In genomic region chr20:290081-290831, GRCh38 we compare ENCODE assay signal across 8 cellular contexts. TPM values are rescaled to one million over a fixed set of nuclear protein-coding genes. Genes with fewer than 3 reads are reported as not detected.
DNase-seq lines count a peak whose midpoint lies in the region; ATAC-seq, FAIRE-seq and TF ChIP-seq lines count a peak whose summit lies in the region.

TSS of gene C20orf96 (minus strand) at chr20:290750. CDS start at chr20:290610, 140 bp downstream.

- H3K9ac ChIP-seq in NT2/D1 (ENCODE audit: insufficient read length, low read depth) = peak within 1 kb of the TSS; percentile 85

- H3K4me3 Mint-ChIP-seq in Caco-2 (ENCODE audit: unreplicated experiment) (no peak within 1 kb of the TSS), endothelial cell (ENCODE audit: unreplicated experiment) (no peak within 1 kb of the TSS)

- intact Hi-C loops in Caco-2 (cut with micrococcal nuclease; ENCODE audit: unreplicated experiment) = no loop called here

- H3K36me3 ChIP-seq in Caco-2 (ENCODE audit: control insufficient read depth, insufficient read depth, low read length) (no peaks in the 10 kb centered on the region), NT2/D1 (ENCODE audit: insufficient read depth, insufficient read length, low read length) (no peaks in the 10 kb centered on the region)

- H3K27me3 Mint-ChIP-seq in Caco-2 (ENCODE audit: insufficient read depth, unreplicated experiment) = no peaks in the 10 kb centered on the region
- H3K27me3 Mint-ChIP-seq in endothelial cell (ENCODE audit: unreplicated experiment) = peaks cover 3% of the 10 kb centered on the region

- no TSS peak for BruUV-seq in Caco-2 (replicated peaks; lab: Mats Ljungman, UMichigan)

- FAIRE-seq in HTR-8/SVneo (lab: Jason Lieb, UNC) = peak; percentile 79

- H3K4me1 ChIP-seq in Caco-2 = peaks cover 20% of the 10 kb centered on the region
- H3K4me1 ChIP-seq in NT2/D1 (ENCODE audit: insufficient read depth, insufficient read length) = peaks cover 3% of the 10 kb centered on the region

- TF ChIP-seq CTCF in Caco-2 (IDR thresholded peaks at IDR 0.05; ENCODE audit: insufficient read depth in 1 of 2, low read depth in 1 of 2, low read length in 1 of 2, severe bottlenecking in 1 of 2, unreplicated experiment in 1 of 2) (peak; percentile 62 to 76), endothelial cell (IDR thresholded peaks at IDR 0.05; ENCODE audit: unreplicated experiment) (peak; percentile 15)

- H3K9me3 ChIP-seq in Caco-2 (no peaks in the 10 kb centered on the region), NT2/D1 (ENCODE audit: insufficient read depth, low read length) (no peaks in the 10 kb centered on the region)

- CTCF ChIA-PET in Caco-2 (lab: Charles Lee) = no interaction called here

- H3K9me3 Mint-ChIP-seq in Caco-2 (ENCODE audit: unreplicated experiment) (no peaks in the 10 kb centered on the region), endothelial cell (ENCODE audit: unreplicated experiment) (no peaks in the 10 kb centered on the region)

- DNase-seq in Caco-2 = peak; percentile 93
- DNase-seq in HTR-8/SVneo (ENCODE audit: insufficient read length, low spot score) = peak; percentile 92
- DNase-seq in NT2/D1 (ENCODE audit: low read depth, low spot score) = peak; percentile 91
- DNase-seq in activated CD8-positive, alpha-beta memory T cell treated with anti-CD3 and anti-CD28 coated beads, Interleukin-2, amount 50 U/mL, for 1 hour (ENCODE audit: extremely low read depth) = peak; percentile 60
- peak; percentile 91 for DNase-seq in endothelial cell (ENCODE audit: low spot score)
- peak; percentile 91 for DNase-seq in midbrain (lab: John Stamatoyannopoulos, UW)
- DNase-seq in stimulated activated CD8-positive, alpha-beta memory T cell treated with anti-CD3 and anti-CD28 coated beads, Interleukin-15, amount 100 ng/mL, for 48 hours (ENCODE audit: low read depth in 2 of 2) = peak; percentile 81 to 84

- H3K27ac Mint-ChIP-seq in Caco-2 (ENCODE audit: unreplicated experiment) (no peak within 1 kb of the TSS), endothelial cell (ENCODE audit: unreplicated experiment) (peak within 1 kb of the TSS; percentile 75)

- ATAC-seq in GM21360 (IDR thresholded peaks at IDR 0.05; ENCODE audit: unreplicated experiment) = peak; percentile 85

- H3K36me3 Mint-ChIP-seq in Caco-2 (ENCODE audit: insufficient read depth, unreplicated experiment) (no peaks in the 10 kb centered on the region), endothelial cell (ENCODE audit: low read depth, unreplicated experiment) (peaks cover 5% of the 10 kb centered on the region)

- H3K27me3 ChIP-seq in Caco-2 (replicated peaks; ENCODE audit: control insufficient read depth, insufficient read depth, low read length) = no peaks in the 10 kb centered on the region
- H3K27me3 ChIP-seq in NT2/D1 (ENCODE audit: insufficient read depth, insufficient read length) = peaks cover 16% of the 10 kb centered on the region

- H3K4me3 ChIP-seq in Caco-2 (ENCODE audit: low read depth, low read length) (peak within 1 kb of the TSS; percentile 74), NT2/D1 (ENCODE audit: insufficient read length, low read depth) (peak within 1 kb of the TSS; percentile 77)

- H3K4me1 Mint-ChIP-seq in Caco-2 (ENCODE audit: low read depth, unreplicated experiment) (no peaks in the 10 kb centered on the region), endothelial cell (ENCODE audit: unreplicated experiment) (peaks cover 29% of the 10 kb centered on the region)

- POLR2A ChIA-PET in Caco-2 (lab: Charles Lee) = no interaction called here

RNA-seq across cellular contexts. Expression of gene C20orf96, which starts in this region (rescaled TPM):
- 10.3 and 11.5 TPM in 2 replicates for total RNA-seq in Caco-2 (2022)
- total RNA-seq in endothelial cell (ENCODE audit: unreplicated experiment) = 27.5 TPM

Comparison
In these comparisons a context has a peak if more than half of its experiments do, and no peak if none do; other contexts are left out.
1. Peak in every context shown above with its lines: DNase-seq, ATAC-seq and H3K4me3 ChIP-seq.